1 cellular context compared by ENCODE assay signal in genomic region chr16:57757326-57757786, GRCh38.
TF ChIP-seq lines count a peak whose summit lies in the region.

No MANE protein-coding gene starts in this region.

TF ChIP-seq in WTC11, 78 proteins besides CTCF, POLR2A, EP300 and RAD21 (continued from another document):
- no peak for TF ChIP-seq FOXP4 (CRISPR knock-in tag; IDR thresholded peaks at IDR 0.05)
- no peak for TF ChIP-seq JUN (CRISPR knock-in tag; IDR thresholded peaks at IDR 0.05)
